Comparison of ENCODE assay signal across 22 cellular contexts in genomic region chr15:38867556-38867955, GRCh38.
A peak's percentile ranks its signal among the peaks of the same experiment; 100 is the strongest.
DNase-seq lines count a peak whose midpoint lies in the region; ATAC-seq and TF ChIP-seq lines count a peak whose summit lies in the region.
"Had no signal": no experiment of that assay in that cellular context is flagged by ENCODE, and none has a peak within 500 bp of the region (broad histone marks: within the 10 kb centered on the region; RNA-seq: fewer than 3 reads in every experiment).

No MANE protein-coding gene starts in this region.

- intact Hi-C loops in psoas muscle (cut with DNase I) (no loop called here), posterior cingulate gyrus (cut with DNase I) (no loop called here)

- H3K9me3 Mint-ChIP-seq in HFFc6: peaks cover 16% of the 10 kb centered on the region; the same call in 1 of the 2 replicates
- H3K9me3 Mint-ChIP-seq: activated CD4-positive, alpha-beta T cell treated with anti-CD3 and anti-CD28 coated beads, Interleukin-2, amount 10 ng/mL, durations not matched to agents 24 days and 14 days; stimulated activated naive CD8-positive, alpha-beta T cell treated with anti-CD3 and anti-CD28 coated beads, Interleukin-15, Interleukin-2, amounts not matched to agents 100 ng/mL and 50 ng/mL, for 24 hours had no signal

- H3K9me3 ChIP-seq in suprapubic skin: no peaks in the 10 kb centered on the region
- H3K9me3 ChIP-seq in psoas muscle: no peaks in the 10 kb centered on the region
- H3K9me3 ChIP-seq: thyroid gland had no signal

- no peak for TF ChIP-seq CTCF in HFFc6 (IDR thresholded peaks at IDR 0.05)
- TF ChIP-seq CTCF in brain microvascular endothelial cell (IDR thresholded peaks at IDR 0.05; ENCODE audit: low read depth, low read length, missing control alignments): no peak
- no peak for TF ChIP-seq CTCF in suprapubic skin (IDR thresholded peaks at IDR 0.05)
- TF ChIP-seq CTCF in psoas muscle (IDR thresholded peaks at IDR 0.05): no peak

- H3K27me3 ChIP-seq in brain microvascular endothelial cell (replicated peaks): no peaks in the 10 kb centered on the region
- H3K27me3 ChIP-seq in suprapubic skin: no peaks in the 10 kb centered on the region
- peaks cover 0 to 4% (median 0%) of the 10 kb centered on the region in 3 donors for H3K27me3 ChIP-seq in psoas muscle (ENCODE audit: insufficient read depth in 3 of 3, low read length in 2 of 3)
- H3K27me3 ChIP-seq: heart left ventricle, thyroid gland had no signal

- peaks cover 68% of the 10 kb centered on the region for H3K4me1 Mint-ChIP-seq in HFFc6 (ENCODE audit: low read depth)
- H3K4me1 Mint-ChIP-seq: activated CD4-positive, alpha-beta T cell treated with anti-CD3 and anti-CD28 coated beads, Interleukin-2, amount 10 ng/mL, durations not matched to agents 24 days and 14 days; memory B cell; naive B cell had no signal

- no peak for DNase-seq in HFFc6
- no peak for DNase-seq in brain microvascular endothelial cell
- peak; percentile 31 for DNase-seq in iris pigment epithelial cell (ENCODE audit: low read depth)
- no peak for DNase-seq in suprapubic skin (ENCODE audit: low spot score in 2 of 2)
- no peak for DNase-seq in psoas muscle
- DNase-seq in posterior cingulate gyrus: no peak
- DNase-seq: activated CD4-positive, alpha-beta T cell treated with anti-CD3 and anti-CD28 coated beads, Interleukin-2, amount 10 ng/mL, durations not matched to agents 24 days and 14 days; activated naive CD4-positive, alpha-beta T cell; activated T-cell treated with anti-CD3 and anti-CD28 coated beads, Interleukin-2, amount 50 U/mL, for 48 hours; DND-41; naive B cell; NCI-H1105 treated with DMSO at 0.1 percent for 48 hours; NCI-H2081 treated with DMSO at 0.1 percent for 48 hours; NCI-H446; nucleus accumbens; retina; thyroid gland; WERI-Rb-1 had no signal

- H3K27me3 Mint-ChIP-seq in HFFc6 (ENCODE audit: insufficient read depth): no peaks in the 10 kb centered on the region; the same call in 1 of the 2 replicates

- in situ Hi-C loops in brain microvascular endothelial cell (cut with HindIII; ENCODE audit: low pct_ligation_motif_present, low sequenced_read_pairs): no loop called here

- H3K36me3 ChIP-seq in brain microvascular endothelial cell (replicated peaks) (no peaks in the 10 kb centered on the region), suprapubic skin (no peaks in the 10 kb centered on the region), psoas muscle (ENCODE audit: insufficient read depth in 1 of 2, low read depth in 1 of 2) (no peaks in the 10 kb centered on the region)
- H3K36me3 ChIP-seq: heart left ventricle, thyroid gland, WERI-Rb-1 had no signal

- ATAC-seq in psoas muscle (no peak), HG03565 (IDR thresholded peaks at IDR 0.05; ENCODE audit: unreplicated experiment) (no peak)

- H3K4me1 ChIP-seq in suprapubic skin (peaks cover 16% of the 10 kb centered on the region), psoas muscle (no peaks in the 10 kb centered on the region)
- H3K4me1 ChIP-seq: thyroid gland had no signal

- H3K4me3 ChIP-seq in brain microvascular endothelial cell (ENCODE audit: low read depth, low read length) (no peak overlapping the region), suprapubic skin (no peak overlapping the region), psoas muscle (no peak overlapping the region)
- H3K4me3 ChIP-seq: heart left ventricle, thyroid gland had no signal

- TF ChIP-seq EP300 in suprapubic skin (IDR thresholded peaks at IDR 0.05): no peak

- peak overlapping the region; percentile 97; the same call in 1 of the 2 replicates for H3K27ac Mint-ChIP-seq in HFFc6
- H3K27ac Mint-ChIP-seq: activated CD4-positive, alpha-beta T cell treated with anti-CD3 and anti-CD28 coated beads, Interleukin-2, amount 10 ng/mL, durations not matched to agents 24 days and 14 days; memory B cell; naive B cell; stimulated activated naive CD8-positive, alpha-beta T cell treated with anti-CD3 and anti-CD28 coated beads, Interleukin-15, Interleukin-2, amounts not matched to agents 100 ng/mL and 50 ng/mL, for 24 hours had no signal

- H3K36me3 Mint-ChIP-seq in HFFc6 (ENCODE audit: low read depth): peaks cover 30% of the 10 kb centered on the region
- H3K36me3 Mint-ChIP-seq: memory B cell, naive B cell had no signal

- H3K27ac ChIP-seq in brain microvascular endothelial cell (peak overlapping the region; percentile 56), suprapubic skin (peak overlapping the region; percentile 39), psoas muscle (no peak overlapping the region)
- H3K27ac ChIP-seq: heart left ventricle, thyroid gland, WERI-Rb-1 had no signal

- WGBS in suprapubic skin: 78% methylated on average over 7 of the region's 7 CpGs
- 72 to 77% (median 73%) methylated on average over 7 of the region's 7 CpGs for WGBS in psoas muscle, 3 donors

- TF ChIP-seq POLR2A in suprapubic skin (IDR thresholded peaks at IDR 0.05): no peak

- no peak overlapping the region for H3K4me3 Mint-ChIP-seq in HFFc6
- H3K4me3 Mint-ChIP-seq: activated CD4-positive, alpha-beta T cell treated with anti-CD3 and anti-CD28 coated beads, Interleukin-2, amount 10 ng/mL, durations not matched to agents 24 days and 14 days; memory B cell; naive B cell; stimulated activated naive CD8-positive, alpha-beta T cell treated with anti-CD3 and anti-CD28 coated beads, Interleukin-15, Interleukin-2, amounts not matched to agents 100 ng/mL and 50 ng/mL, for 24 hours had no signal
